Comparison of ENCODE assay signal across 14 cellular contexts in genomic region chr17:15031971-15032370, GRCh38.
DNase-seq lines count a peak whose midpoint lies in the region; ATAC-seq, FAIRE-seq and TF ChIP-seq lines count a peak whose summit lies in the region.
"Had no signal": no experiment of that assay in that cellular context is flagged by ENCODE, and none has a peak within 500 bp of the region (broad histone marks: within the 10 kb centered on the region; RNA-seq: fewer than 3 reads in every experiment).

No MANE protein-coding gene starts in this region.

- no peak for FAIRE-seq in frontal cortex (lab: Jason Lieb, UNC)
- FAIRE-seq: G401.6, GM12892 had no signal

- no peak overlapping the region for H3K4me3 Mint-ChIP-seq in WTC11
- H3K4me3 Mint-ChIP-seq: HFFc6 had no signal

- no peaks in the 10 kb centered on the region for H3K27me3 Mint-ChIP-seq in WTC11 (ENCODE audit: low read depth)

- no peak overlapping the region for H3K27ac Mint-ChIP-seq in WTC11
- H3K27ac Mint-ChIP-seq: CD4-positive, alpha-beta memory T cell; HFFc6 had no signal

- DNase-seq in WTC11 (ENCODE audit: low spot score) (no peak), iPS-NIHi11 (ENCODE audit: low spot score) (peak; percentile 21), retina (peak; percentile 9), DMS153 (lab: John Stamatoyannopoulos, UW) (no peak), frontal cortex (ENCODE audit: low spot score in 2 of 2) (no peak)
- no peak for DNase-seq in activated CD4-positive, alpha-beta T cell treated with anti-CD3 and anti-CD28 coated beads, Interleukin-2, amount 50 U/mL, for 1 hour
- DNase-seq: C1 segment of cervical spinal cord; Calu3; CD4-positive, alpha-beta memory T cell; COR-L47; DND-41; HFFc6 had no signal

- no peaks in the 10 kb centered on the region; the same call in 1 of the 2 replicates for H3K9me3 Mint-ChIP-seq in WTC11
- H3K9me3 Mint-ChIP-seq: HFFc6 had no signal

- no peak for TF ChIP-seq CTCF in WTC11 (IDR thresholded peaks at IDR 0.05)

- peaks cover 3% of the 10 kb centered on the region; the same call in 1 of the 2 replicates for H3K36me3 Mint-ChIP-seq in WTC11
- H3K36me3 Mint-ChIP-seq: CD4-positive, alpha-beta memory T cell had no signal

- H3K4me1 Mint-ChIP-seq in WTC11: peaks cover 47% of the 10 kb centered on the region
- H3K4me1 Mint-ChIP-seq: CD4-positive, alpha-beta memory T cell had no signal

- CTCF ChIA-PET in WTC11 (lab: Charles Lee): no interaction called here

- POLR2A ChIA-PET in WTC11 (lab: Charles Lee): no interaction called here

- peak; percentile 41; the same call in 1 of the 2 replicates for ATAC-seq in WTC11

TF ChIP-seq in WTC11, 78 proteins besides CTCF, POLR2A, EP300 and RAD21:
- TF ChIP-seq ZNF281 (CRISPR knock-in tag; IDR thresholded peaks at IDR 0.05): no peak
- no peak for TF ChIP-seq HMGA2 (CRISPR knock-in tag; IDR thresholded peaks at IDR 0.05)
- no peak for TF ChIP-seq RORB (CRISPR knock-in tag; IDR thresholded peaks at IDR 0.05)
- TF ChIP-seq ZNF671 (CRISPR knock-in tag; IDR thresholded peaks at IDR 0.05): no peak
- TF ChIP-seq RELA (CRISPR knock-in tag; IDR thresholded peaks at IDR 0.05; ENCODE audit: borderline replicate concordance): no peak
- TF ChIP-seq ZBTB21 (CRISPR knock-in tag; IDR thresholded peaks at IDR 0.05; ENCODE audit: borderline replicate concordance): no peak
- TF ChIP-seq STAT6 (CRISPR knock-in tag; conservative IDR thresholded peaks at IDR 0.05; ENCODE audit: low read depth): no peak
- TF ChIP-seq NR2C2 (CRISPR knock-in tag; IDR thresholded peaks at IDR 0.05): no peak
- no peak for TF ChIP-seq CDX4 (CRISPR knock-in tag; IDR thresholded peaks at IDR 0.05; ENCODE audit: borderline replicate concordance)
- no peak for TF ChIP-seq SP1 (CRISPR knock-in tag; conservative IDR thresholded peaks at IDR 0.05)
- no peak for TF ChIP-seq IRF2 (CRISPR knock-in tag; IDR thresholded peaks at IDR 0.05; ENCODE audit: borderline replicate concordance, low read depth)
- no peak for TF ChIP-seq ERG (CRISPR knock-in tag; IDR thresholded peaks at IDR 0.05)
- TF ChIP-seq MYBL2 (CRISPR knock-in tag; IDR thresholded peaks at IDR 0.05): no peak
- no peak for TF ChIP-seq ZNF532 (CRISPR knock-in tag; IDR thresholded peaks at IDR 0.05; ENCODE audit: borderline replicate concordance)
- no peak for TF ChIP-seq FOXK1 (CRISPR knock-in tag; IDR thresholded peaks at IDR 0.05)
- no peak for TF ChIP-seq OVOL2 (CRISPR knock-in tag; IDR thresholded peaks at IDR 0.05; ENCODE audit: borderline replicate concordance)

Comparison
In these comparisons a context has a peak if more than half of its experiments do, and no peak if none do; other contexts are left out.
1. DNase-seq: peak in iPS-NIHi11 (single experiment) and retina (single experiment); none in WTC11 (single experiment), activated CD4-positive, alpha-beta T cell treated with anti-CD3 and anti-CD28 coated beads, Interleukin-2, amount 50 U/mL, for 1 hour (single experiment), DMS153 (single experiment) and frontal cortex (0 of 2).